1 cellular context compared by ENCODE assay signal in the genomic region with DNA sequence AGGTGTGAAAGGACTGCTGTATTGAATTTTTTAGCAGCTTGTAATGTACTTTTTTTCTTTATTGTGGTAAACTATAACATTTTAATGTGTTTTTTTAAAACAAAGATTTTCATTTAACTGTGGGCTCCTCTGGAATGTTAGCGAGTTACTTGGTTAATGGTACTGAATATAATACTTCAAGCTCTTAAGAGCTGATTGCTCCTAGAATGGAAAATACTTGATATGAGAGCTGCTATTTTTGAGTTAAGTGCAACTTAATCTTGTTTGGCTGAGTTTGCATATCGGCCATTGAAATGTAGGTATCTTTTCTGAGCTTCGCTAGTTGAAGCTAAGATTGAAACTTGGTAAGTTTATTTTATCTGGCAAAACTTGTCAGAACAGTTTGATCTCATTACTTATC.
TF ChIP-seq lines count a peak whose summit lies in the region.

No MANE protein-coding gene starts in this region.

TF ChIP-seq in SK-N-SH treated with all-trans-retinoic acid at 6 μM for 48 hours, 23 proteins besides CTCF, POLR2A, EP300 and RAD21 (continued from another document):
- TF ChIP-seq TSHZ2 (CRISPR knock-in tag; IDR thresholded peaks at IDR 0.05): no peak
- no peak for TF ChIP-seq ZFP30 (CRISPR knock-in tag; IDR thresholded peaks at IDR 0.05)
- TF ChIP-seq POU6F1 (CRISPR knock-in tag; IDR thresholded peaks at IDR 0.05; ENCODE audit: borderline replicate concordance, low read depth): no peak
- no peak for TF ChIP-seq CSDC2 (CRISPR knock-in tag; IDR thresholded peaks at IDR 0.05)
- no peak for TF ChIP-seq CSRNP3 (CRISPR knock-in tag; IDR thresholded peaks at IDR 0.05)
- TF ChIP-seq ZFP3 (CRISPR knock-in tag; IDR thresholded peaks at IDR 0.05): no peak
